ENCODE assay signal across 6 cellular contexts in the genomic region with DNA sequence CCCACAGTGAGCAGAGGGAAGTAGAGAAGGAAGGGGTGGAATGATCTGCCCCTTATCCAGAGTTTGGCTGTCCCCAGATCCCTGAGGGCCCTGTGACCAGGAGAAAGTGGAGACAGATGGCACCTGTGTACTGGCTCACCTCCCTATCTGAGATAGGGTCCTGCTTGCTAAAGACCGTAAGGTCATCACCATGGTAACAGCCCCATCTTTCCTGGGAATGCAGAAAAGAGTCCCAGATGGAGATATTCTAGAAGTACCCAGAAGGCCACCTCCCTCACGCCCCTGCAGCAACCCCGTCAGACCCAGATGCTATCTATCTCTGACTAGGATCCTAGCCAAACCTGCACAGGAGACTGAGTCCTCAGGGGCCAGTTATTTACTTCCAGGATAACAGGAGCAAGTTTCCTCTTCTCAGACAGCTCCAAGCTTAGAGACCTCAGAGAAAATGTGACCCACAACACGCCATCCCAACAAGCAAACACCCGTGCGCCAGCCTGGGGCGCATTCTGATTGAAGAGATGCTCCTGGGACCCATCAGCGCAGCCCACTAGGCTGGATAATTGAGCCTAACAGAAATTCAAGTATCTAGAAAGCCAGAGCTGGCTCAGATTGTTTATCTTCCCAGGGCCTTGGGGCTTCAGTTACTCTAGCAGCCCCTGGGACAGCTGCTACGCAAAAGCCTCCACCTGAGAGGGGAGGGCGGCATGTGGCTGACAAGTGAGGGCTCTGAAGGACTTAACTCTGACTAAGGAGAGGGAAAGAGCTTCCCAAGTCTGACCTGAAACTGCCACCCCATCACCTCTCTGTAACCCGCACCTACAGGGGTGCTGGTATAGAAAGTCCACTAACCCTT. TPM values are rescaled to one million over a fixed set of nuclear protein-coding genes. Genes with fewer than 3 reads are reported as not detected.
DNase-seq lines count a peak whose midpoint lies in the region; ATAC-seq lines count a peak whose summit lies in the region.

No MANE protein-coding gene starts in this region.

- peak overlapping the region; percentile 90 to 99 for H3K4me3 Mint-ChIP-seq in activated T-cell treated with anti-CD3 and anti-CD28 coated beads, Interleukin-2, amount 50 U/mL, for 72 hours
- H3K4me3 Mint-ChIP-seq in effector memory CD8-positive, alpha-beta T cell = peak overlapping the region; percentile 87 to 92

- H3K27ac Mint-ChIP-seq in activated T-cell treated with anti-CD3 and anti-CD28 coated beads, Interleukin-2, amount 50 U/mL, for 72 hours = peak overlapping the region; percentile 82
- peak overlapping the region; percentile 94 to 97 for H3K27ac Mint-ChIP-seq in effector memory CD8-positive, alpha-beta T cell

- H3K36me3 Mint-ChIP-seq in activated T-cell treated with anti-CD3 and anti-CD28 coated beads, Interleukin-2, amount 50 U/mL, for 72 hours (ENCODE audit: insufficient read depth in 2 of 2) = peaks cover 6 to 11% of the 10 kb centered on the region in 2 donors
- peaks cover 54% of the 10 kb centered on the region for H3K36me3 Mint-ChIP-seq in effector memory CD8-positive, alpha-beta T cell (ENCODE audit: insufficient read depth)

- peaks cover 71% of the 10 kb centered on the region for H3K4me1 Mint-ChIP-seq in activated T-cell treated with anti-CD3 and anti-CD28 coated beads, Interleukin-2, amount 50 U/mL, for 72 hours (ENCODE audit: low read depth)
- H3K4me1 Mint-ChIP-seq in effector memory CD8-positive, alpha-beta T cell (ENCODE audit: low read depth in 2 of 2) = peaks cover 51 to 54% of the 10 kb centered on the region in 2 donors

- H3K27me3 Mint-ChIP-seq in activated T-cell treated with anti-CD3 and anti-CD28 coated beads, Interleukin-2, amount 50 U/mL, for 72 hours (ENCODE audit: low read depth) = no peaks in the 10 kb centered on the region
- no peaks in the 10 kb centered on the region for H3K27me3 Mint-ChIP-seq in effector memory CD8-positive, alpha-beta T cell

- H3K4me1 ChIP-seq in thymus (ENCODE audit: control insufficient read depth, insufficient read depth, low read length) = peaks cover 36% of the 10 kb centered on the region

- ATAC-seq in activated T-cell treated with anti-CD3 and anti-CD28 coated beads, Interleukin-2, amount 50 U/mL, for 72 hours (replicated peaks in 1 of 2) = no peak
- ATAC-seq in effector memory CD8-positive, alpha-beta T cell (replicated peaks) = no peak

- H3K4me3 ChIP-seq in thymus (ENCODE audit: low read length) = peak overlapping the region; percentile 97

- DNase-seq in activated T-cell treated with anti-CD3 and anti-CD28 coated beads, Interleukin-2, amount 50 U/mL, for 72 hours = no peak
- DNase-seq in activated T-cell treated with anti-CD3 and anti-CD28 coated beads, Interleukin-2, amount 50 U/mL, for 1 hour = no peak
- DNase-seq in effector memory CD8-positive, alpha-beta T cell = no peak
- DNase-seq in central memory CD4-positive, alpha-beta T cell = no peak
- DNase-seq in NCI-H526 treated with DMSO at 0.1 percent for 48 hours (lab: John Stamatoyannopoulos, UW) = no peak

- H3K36me3 ChIP-seq in thymus (ENCODE audit: control insufficient read depth, insufficient read depth) = peaks cover 40% of the 10 kb centered on the region

- no peaks in the 10 kb centered on the region for H3K9me3 ChIP-seq in thymus (ENCODE audit: control insufficient read depth)

- WGBS in thymus = 65% methylated on average over 11 of the region's 11 CpGs

- H3K27me3 ChIP-seq in thymus (ENCODE audit: control insufficient read depth, insufficient read depth) = no peaks in the 10 kb centered on the region

- H3K9me3 Mint-ChIP-seq in activated T-cell treated with anti-CD3 and anti-CD28 coated beads, Interleukin-2, amount 50 U/mL, for 72 hours = no peaks in the 10 kb centered on the region
- H3K9me3 Mint-ChIP-seq in effector memory CD8-positive, alpha-beta T cell = no peaks in the 10 kb centered on the region

- peak overlapping the region; percentile 98 for H3K27ac ChIP-seq in thymus (ENCODE audit: low read depth)

RNA-seq across cellular contexts. Expression of a gene that starts 1.9 kb away (rescaled TPM):
- 100 to 1,000 TPM; 104 to 114 TPM for total RNA-seq in activated T-cell treated with anti-CD3 and anti-CD28 coated beads, Interleukin-2, amount 50 U/mL, for 72 hours
- 67.6 TPM for polyA plus RNA-seq in thymus

RNA-seq across cellular contexts. Expression of a gene that starts 2.0 kb away (rescaled TPM):
- total RNA-seq in activated T-cell treated with anti-CD3 and anti-CD28 coated beads, Interleukin-2, amount 50 U/mL, for 72 hours = not detected
- 0.05 TPM for polyA plus RNA-seq in thymus

RNA-seq across cellular contexts. Expression of a gene that starts 7.1 kb away (rescaled TPM):
- 10 to 100 TPM; 57.0 to 58.0 TPM for total RNA-seq in activated T-cell treated with anti-CD3 and anti-CD28 coated beads, Interleukin-2, amount 50 U/mL, for 72 hours
- 122 TPM for polyA plus RNA-seq in thymus

RNA-seq across cellular contexts. Expression of a gene that starts 37.3 kb away (rescaled TPM):
- total RNA-seq in activated T-cell treated with anti-CD3 and anti-CD28 coated beads, Interleukin-2, amount 50 U/mL, for 72 hours = 1 to 10 TPM; 2.1 to 4.6 TPM
- polyA plus RNA-seq in thymus = 1.7 TPM

RNA-seq across cellular contexts. Expression of a gene that starts 55.1 kb away (rescaled TPM):
- 100 to 1,000 TPM in 1 of 2 donors, 10 to 100 TPM in 1; 95.5 to 103 TPM for total RNA-seq in activated T-cell treated with anti-CD3 and anti-CD28 coated beads, Interleukin-2, amount 50 U/mL, for 72 hours
- polyA plus RNA-seq in thymus = 48.1 TPM
